15 cellular contexts compared by ENCODE assay signal in genomic region chr22:23184764-23185113, GRCh38. TPM values are rescaled to one million over a fixed set of nuclear protein-coding genes. Genes with fewer than 3 reads are reported as not detected.
DNase-seq lines count a peak whose midpoint lies in the region; TF ChIP-seq lines count a peak whose summit lies in the region.
"Had no signal": no experiment of that assay in that cellular context is flagged by ENCODE, and none has a peak within 500 bp of the region (broad histone marks: within the 10 kb centered on the region; RNA-seq: fewer than 3 reads in every experiment).

No MANE protein-coding gene starts in this region.

- peak overlapping the region; percentile 41 to 80 for H3K27ac ChIP-seq in ascending aorta
- no peak overlapping the region for H3K27ac ChIP-seq in Peyer's patch
- H3K27ac ChIP-seq: 22Rv1, testis had no signal

- no peak for TF ChIP-seq POLR2A in Peyer's patch (IDR thresholded peaks at IDR 0.05)

- H3K36me3 ChIP-seq in ascending aorta: peaks cover 0 to 10% of the 10 kb centered on the region in 2 donors
- H3K36me3 ChIP-seq in Peyer's patch: no peaks in the 10 kb centered on the region

- H3K4me1 Mint-ChIP-seq in neural crest cell: peaks cover 48% of the 10 kb centered on the region

- H3K27me3 ChIP-seq in ascending aorta: no peaks in the 10 kb centered on the region
- H3K27me3 ChIP-seq in Peyer's patch: no peaks in the 10 kb centered on the region
- H3K27me3 ChIP-seq: testis had no signal

- TF ChIP-seq CTCF in ascending aorta (IDR thresholded peaks at IDR 0.05): no peak
- no peak for TF ChIP-seq CTCF in neural crest cell (conservative IDR thresholded peaks at IDR 0.05)
- TF ChIP-seq CTCF in Peyer's patch (IDR thresholded peaks at IDR 0.05): no peak

- intact Hi-C loops in ascending aorta (cut with DNase I): no loop called here

- H3K9me3 Mint-ChIP-seq in neural crest cell: no peaks in the 10 kb centered on the region

- peak overlapping the region; percentile 68 for H3K27ac Mint-ChIP-seq in neural crest cell (ENCODE audit: unreplicated experiment)

- peaks cover 4 to 29% of the 10 kb centered on the region in 2 donors for H3K4me1 ChIP-seq in ascending aorta
- H3K4me1 ChIP-seq in Peyer's patch: peaks cover 6 to 33% (median 21%) of the 10 kb centered on the region in 4 donors

- H3K36me3 Mint-ChIP-seq in neural crest cell (ENCODE audit: low read depth): peaks cover 9% of the 10 kb centered on the region

- H3K9me3 ChIP-seq in ascending aorta (no peaks in the 10 kb centered on the region), Peyer's patch (no peaks in the 10 kb centered on the region)
- H3K9me3 ChIP-seq: testis had no signal

- peak overlapping the region; percentile 85 for H3K4me3 Mint-ChIP-seq in neural crest cell

- DNase-seq in DMS 273 (lab: John Stamatoyannopoulos, UW; ENCODE audit: unreplicated experiment) (peak; percentile 64), DMS 273 treated with DMSO at 0.1 percent for 48 hours (lab: John Stamatoyannopoulos, UW) (no peak), NCI-H1694 (lab: John Stamatoyannopoulos, UW) (peak; percentile 69), ascending aorta (ENCODE audit: low spot score in 2 of 2) (no peak), neural crest cell (ENCODE audit: low read depth, low spot score) (no peak), Peyer's patch (no peak), ecto neural progenitor cell (ENCODE audit: low spot score) (no peak), amniotic stem cell (lab: John Stamatoyannopoulos, UW) (no peak)
- DNase-seq: effector CD4-positive, alpha-beta T cell; hypothalamus; stimulated activated CD4-positive, alpha-beta T cell treated with anti-CD3 and anti-CD28 coated beads, Interleukin-2, amount 100 ng/mL, for 24 hours; testis had no signal

- peaks cover 12% of the 10 kb centered on the region for H3K27me3 Mint-ChIP-seq in neural crest cell (ENCODE audit: low read depth)

- H3K4me3 ChIP-seq in ascending aorta (peak overlapping the region in 1 of 2 donors; percentile 95), Peyer's patch (no peak overlapping the region)
- H3K4me3 ChIP-seq: testis had no signal

RNA-seq across cellular contexts. Expression of gene BCR, which starts 4.4 kb away (rescaled TPM):
- 216 TPM for total RNA-seq in ascending aorta
- 49.5 and 54.2 TPM in 2 replicates for total RNA-seq in neural crest cell
- 10 to 100 TPM; 55.8 to 86.9 (median 66.1) TPM for total RNA-seq in Peyer's patch

RNA-seq across cellular contexts. Expression of gene RAB36, which starts 39.5 kb away (rescaled TPM):
- total RNA-seq in ascending aorta (1.8 TPM), neural crest cell (13.5 and 14.4 TPM in 2 replicates), Peyer's patch (1 to 10 TPM in 3 of 4 donors, not detected in 1; 1.0 to 2.5 (median 1.7) TPM)
- total RNA-seq: T-helper 2 cell treated with Interferon-gamma antibody and Interleukin-4, amounts not matched to agents 100 ng/mL and 5 ng/mL, for 36 hours had no signal

RNA-seq across cellular contexts. Expression of gene RSPH14, which starts 42.9 kb away (rescaled TPM):
- total RNA-seq in ascending aorta (not detected), neural crest cell (0.86 and 2.9 TPM in 2 replicates), Peyer's patch (not detected)
- total RNA-seq: NCI-H460; T-helper 2 cell treated with Interferon-gamma antibody and Interleukin-4, amounts not matched to agents 100 ng/mL and 5 ng/mL, for 36 hours had no signal

Comparison
In these comparisons a context has a peak if more than half of its experiments do, and no peak if none do; other contexts are left out.
1. DNase-seq: peak in DMS 273 (single experiment) and NCI-H1694 (single experiment); none in DMS 273 treated with DMSO at 0.1 percent for 48 hours (single experiment), ascending aorta (0 of 2), neural crest cell (single experiment), Peyer's patch (0 of 3), ecto neural progenitor cell (single experiment) and amniotic stem cell (single experiment).
2. H3K27ac ChIP-seq: peak in ascending aorta (2 of 2); none in Peyer's patch (0 of 4).